ENCODE assay signal across 18 cellular contexts in the genomic region with DNA sequence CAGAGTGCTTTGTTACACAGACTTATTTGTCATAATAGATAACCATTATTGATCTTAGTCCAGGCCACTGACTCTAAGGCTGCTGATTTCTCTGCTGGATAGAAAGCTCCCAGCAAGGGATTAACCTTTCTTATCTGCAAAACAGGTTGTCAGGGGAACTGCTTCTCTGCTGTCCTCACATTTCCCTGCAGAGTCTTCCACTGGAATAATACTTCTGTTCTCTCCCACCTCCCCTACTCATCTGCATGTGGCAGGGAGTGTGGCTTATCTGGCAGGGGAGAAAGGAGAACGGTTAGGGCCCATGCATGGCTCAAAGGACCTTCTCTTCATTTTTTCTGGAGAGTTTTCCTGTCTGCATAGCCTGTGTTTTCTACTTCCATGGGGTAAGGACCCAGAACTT.
A peak's percentile ranks its signal among the peaks of the same experiment; 100 is the strongest.
DNase-seq lines count a peak whose midpoint lies in the region; ATAC-seq, FAIRE-seq and TF ChIP-seq lines count a peak whose summit lies in the region.
"Had no signal": no experiment of that assay in that cellular context is flagged by ENCODE, and none has a peak within 500 bp of the region (broad histone marks: within the 10 kb centered on the region; RNA-seq: fewer than 3 reads in every experiment).

No MANE protein-coding gene starts in this region.

- ATAC-seq in pancreas = peak in 3 of 4 donors; percentile 14 to 43 (median 17)
- no peak for ATAC-seq in GM19395 (IDR thresholded peaks at IDR 0.05; ENCODE audit: unreplicated experiment)
- no peak for ATAC-seq in GM21825 (IDR thresholded peaks at IDR 0.05; ENCODE audit: unreplicated experiment)
- ATAC-seq: GM12878 had no signal

- H3K4me1 ChIP-seq in HUES48 (ENCODE audit: control insufficient read depth, insufficient read depth, low read length) (no peaks in the 10 kb centered on the region), mesendoderm (ENCODE audit: control insufficient read depth, low read depth, low read length) (peaks cover 2% of the 10 kb centered on the region), pancreas (no peaks in the 10 kb centered on the region)
- H3K4me1 ChIP-seq: Caco-2, HAP-1 had no signal

- H3K4ac ChIP-seq in mesendoderm (ENCODE audit: low read depth, low read length) = no peak overlapping the region

- no peak overlapping the region for H2AK5ac ChIP-seq in mesendoderm (ENCODE audit: low read length)

- no peak overlapping the region for H3K4me3 ChIP-seq in HUES48 (ENCODE audit: low read depth, low read length)
- H3K4me3 ChIP-seq in mesendoderm (ENCODE audit: low read length) = no peak overlapping the region
- no peak overlapping the region for H3K4me3 ChIP-seq in pancreas
- H3K4me3 ChIP-seq: BLaER1, GM12878, HAP-1 had no signal

- no CpG with 5 or more reads among the region's 1 CpG for WGBS in mesendoderm (ENCODE audit: extremely low coverage, insufficient coverage, low lambda C conversion rate)
- WGBS in pancreas, 2 donors = 25 to 33% methylated on average over 1 of the region's 1 CpG

- H3K9me3 ChIP-seq in HUES48 (ENCODE audit: control insufficient read depth, insufficient read depth, low read length) (no peaks in the 10 kb centered on the region), pancreas (no peaks in the 10 kb centered on the region)
- H3K9me3 ChIP-seq: BLaER1, Caco-2, HAP-1 had no signal

- no peak for FAIRE-seq in pancreas (lab: Jason Lieb, UNC)
- FAIRE-seq: GM12878, GM18507, H1 had no signal

- no peak overlapping the region for H3K18ac ChIP-seq in mesendoderm (ENCODE audit: low read length)

- H4K8ac ChIP-seq in mesendoderm (ENCODE audit: low read depth, low read length) = no peak overlapping the region

- H3K79me1 ChIP-seq in mesendoderm (ENCODE audit: low read length) = no peaks in the 10 kb centered on the region

- H4K5ac ChIP-seq in mesendoderm (ENCODE audit: low read length) = no peak overlapping the region

- H3K27me3 ChIP-seq in HUES48 (ENCODE audit: control insufficient read depth, insufficient read depth, low read length) = no peaks in the 10 kb centered on the region
- no peaks in the 10 kb centered on the region for H3K27me3 ChIP-seq in mesendoderm (ENCODE audit: insufficient read depth, low read length, poor library complexity)
- no peaks in the 10 kb centered on the region for H3K27me3 ChIP-seq in pancreas
- H3K27me3 ChIP-seq: BLaER1 had no signal

- H3K36me3 ChIP-seq in HUES48 (ENCODE audit: control insufficient read depth, insufficient read depth, low read length) (no peaks in the 10 kb centered on the region), mesendoderm (ENCODE audit: control insufficient read depth, insufficient read depth, low read length) (no peaks in the 10 kb centered on the region), pancreas (no peaks in the 10 kb centered on the region)
- H3K36me3 ChIP-seq: BLaER1, HAP-1 had no signal

- intact Hi-C loops in pancreas (cut with DNase I) = loop anchor here in 1 of 3 donors (10.0 kb wide), 1 partner anchor 186 kb away; no protein-coding TSS in a partner anchor

- peak overlapping the region; percentile 18 for H3K27ac ChIP-seq in HUES48 (ENCODE audit: low read depth, low read length)
- no peak overlapping the region for H3K27ac ChIP-seq in mesendoderm (ENCODE audit: low read depth, low read length)
- H3K27ac ChIP-seq in pancreas = no peak overlapping the region
- H3K27ac ChIP-seq: BLaER1, HL-60 had no signal

- H2BK120ac ChIP-seq in mesendoderm (ENCODE audit: low read depth, low read length) = no peak overlapping the region

- no peak for TF ChIP-seq CTCF in pancreas (IDR thresholded peaks at IDR 0.05)

- no peaks in the 10 kb centered on the region for H3K79me2 ChIP-seq in mesendoderm (ENCODE audit: control insufficient read depth, insufficient read depth, low read length)

- no peak overlapping the region for H3K23ac ChIP-seq in mesendoderm (ENCODE audit: low read length)

- no peak overlapping the region for H2BK5ac ChIP-seq in mesendoderm (ENCODE audit: low read length)

- H3K9ac ChIP-seq in HUES48 (ENCODE audit: low read depth, low read length) = no peak overlapping the region
- H3K9ac ChIP-seq in mesendoderm (ENCODE audit: low read length) = no peak overlapping the region
- H3K9ac ChIP-seq: BLaER1 had no signal

- no peak overlapping the region for H3K56ac ChIP-seq in mesendoderm (ENCODE audit: low read length)

- peak; percentile 91 for DNase-seq in NCI-H146 treated with DMSO at 0.1 percent for 48 hours (lab: John Stamatoyannopoulos, UW; ENCODE audit: unreplicated experiment)
- DNase-seq in mesendoderm = peak; percentile 76
- DNase-seq in pancreas = no peak
- no peak for DNase-seq in NCI-H2029 treated with DMSO at 0.1 percent for 48 hours (lab: John Stamatoyannopoulos, UW)
- DNase-seq: 8988T; AML-193; Caco-2; CD8-positive, alpha-beta memory T cell; DMS53 had no signal

- no peak overlapping the region for H2BK15ac ChIP-seq in mesendoderm (replicated peaks; ENCODE audit: low read depth)

- no peak overlapping the region for H3K4me2 ChIP-seq in mesendoderm (ENCODE audit: low read length)
- H3K4me2 ChIP-seq: BLaER1 had no signal

Comparison
In these comparisons a context has a peak if more than half of its experiments do, and no peak if none do; other contexts are left out.
1. DNase-seq: peak in NCI-H146 treated with DMSO at 0.1 percent for 48 hours (single experiment) and mesendoderm (single experiment); none in pancreas (0 of 6) and NCI-H2029 treated with DMSO at 0.1 percent for 48 hours (single experiment).
2. ATAC-seq: peak in pancreas (3 of 4); none in GM19395 (single experiment) and GM21825 (single experiment).